ENCODE assay signal across 1 cellular context in the genomic region with DNA sequence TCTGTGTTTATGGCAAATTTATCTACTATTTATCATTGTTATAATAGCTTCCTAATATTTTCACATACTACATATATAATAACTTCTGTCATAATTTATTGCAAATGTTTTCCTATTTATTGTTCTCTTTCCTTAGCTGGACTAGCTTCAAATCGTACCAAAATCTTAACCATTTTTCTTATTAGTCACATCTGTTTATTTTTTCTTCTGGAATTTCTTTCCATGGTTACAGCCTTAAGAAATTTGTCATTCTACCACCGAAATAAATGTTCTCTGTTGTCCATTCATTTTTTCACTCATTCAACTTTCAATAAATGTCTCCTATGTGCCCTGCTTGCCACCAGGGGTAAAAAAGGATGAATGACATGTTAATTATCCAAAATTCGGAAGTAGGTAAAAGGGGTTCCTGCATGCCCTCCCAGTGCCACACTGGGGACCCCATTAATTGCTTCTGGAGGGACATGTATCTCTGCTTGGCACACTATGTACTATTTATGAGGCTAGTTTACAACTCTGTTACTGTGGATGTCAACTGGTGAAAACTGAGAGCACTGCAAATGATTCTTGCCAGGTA.
A peak's percentile ranks its signal among the peaks of the same experiment; 100 is the strongest.
TF ChIP-seq lines count a peak whose summit lies in the region.

No MANE protein-coding gene starts in this region.

TF ChIP-seq in SK-N-SH, 30 proteins besides CTCF, POLR2A, EP300 and RAD21 (continued from another document):
- TF ChIP-seq, protein P1, sequence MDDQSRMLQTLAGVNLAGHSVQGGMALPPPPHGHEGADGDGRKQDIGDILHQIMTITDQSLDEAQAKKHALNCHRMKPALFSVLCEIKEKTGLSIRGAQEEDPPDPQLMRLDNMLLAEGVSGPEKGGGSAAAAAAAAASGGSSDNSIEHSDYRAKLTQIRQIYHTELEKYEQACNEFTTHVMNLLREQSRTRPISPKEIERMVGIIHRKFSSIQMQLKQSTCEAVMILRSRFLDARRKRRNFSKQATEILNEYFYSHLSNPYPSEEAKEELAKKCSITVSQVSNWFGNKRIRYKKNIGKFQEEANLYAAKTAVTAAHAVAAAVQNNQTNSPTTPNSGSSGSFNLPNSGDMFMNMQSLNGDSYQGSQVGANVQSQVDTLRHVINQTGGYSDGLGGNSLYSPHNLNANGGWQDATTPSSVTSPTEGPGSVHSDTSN (IDR thresholded peaks at IDR 0.05), result peak; percentile 37; the same call in 1 of the 2 replicates
